Comparison of ENCODE assay signal across 8 cellular contexts in genomic region chr3:169041677-169042171, GRCh38.
DNase-seq lines count a peak whose midpoint lies in the region; ATAC-seq, FAIRE-seq and TF ChIP-seq lines count a peak whose summit lies in the region.

No MANE protein-coding gene starts in this region.

- H3K27ac ChIP-seq in KMS-11, result no peak overlapping the region
- H3K27ac ChIP-seq in ascending aorta, result no peak overlapping the region
- H3K27ac ChIP-seq in kidney (ENCODE audit: low read depth in 2 of 2, low read length in 2 of 2), result no peak overlapping the region

- H3K9me3 ChIP-seq in ascending aorta, result no peaks in the 10 kb centered on the region
- H3K9me3 ChIP-seq in kidney (ENCODE audit: control insufficient read depth in 1 of 2, low read length in 2 of 2), result no peaks in the 10 kb centered on the region

- no peaks in the 10 kb centered on the region for H3K79me2 ChIP-seq in KMS-11 (ENCODE audit: insufficient read depth, low read depth)

- H3K27ac Mint-ChIP-seq in CD14-positive monocyte, result no peak overlapping the region
- no peak overlapping the region for H3K27ac Mint-ChIP-seq in activated naive CD8-positive, alpha-beta T cell treated with anti-CD3 and anti-CD28 coated beads, Interleukin-2, amount 50 U/mL, for 24 hours

- peak; percentile 98 for FAIRE-seq in kidney (lab: Jason Lieb, UNC)

- H3K4me3 ChIP-seq in KMS-11 (IDR thresholded peaks at IDR 0.05; ENCODE audit: insufficient read depth, low read depth, low read length), result no peak overlapping the region
- H3K4me3 ChIP-seq in ascending aorta, result peak overlapping the region in 1 of 2 donors; percentile 11
- peak overlapping the region in 1 of 2 donors; percentile 14 for H3K4me3 ChIP-seq in kidney (ENCODE audit: low read length in 2 of 2)

- DNase-seq in CD14-positive monocyte (ENCODE audit: low spot score) (no peak), ascending aorta (ENCODE audit: low spot score in 2 of 2) (no peak), kidney (no peak)
- DNase-seq in activated naive CD8-positive, alpha-beta T cell treated with anti-CD3 and anti-CD28 coated beads, Interleukin-2, amount 50 U/mL, for 24 hours, result no peak

- H3K36me3 ChIP-seq in KMS-11 (ENCODE audit: insufficient read depth), result no peaks in the 10 kb centered on the region
- H3K36me3 ChIP-seq in ascending aorta, result no peaks in the 10 kb centered on the region
- no peaks in the 10 kb centered on the region for H3K36me3 ChIP-seq in kidney (ENCODE audit: control insufficient read depth in 1 of 2, insufficient read depth in 2 of 2, low read length in 2 of 2)

- no peaks in the 10 kb centered on the region for H4K20me1 ChIP-seq in KMS-11 (ENCODE audit: insufficient read depth)

- H3K36me3 Mint-ChIP-seq in CD14-positive monocyte, result no peaks in the 10 kb centered on the region
- no peaks in the 10 kb centered on the region for H3K36me3 Mint-ChIP-seq in activated naive CD8-positive, alpha-beta T cell treated with anti-CD3 and anti-CD28 coated beads, Interleukin-2, amount 50 U/mL, for 24 hours (ENCODE audit: low read depth)

- H3K27me3 ChIP-seq in KMS-11 (ENCODE audit: insufficient read depth, low read depth) (no peaks in the 10 kb centered on the region), ascending aorta (no peaks in the 10 kb centered on the region)

- no peak overlapping the region for H3K4me2 ChIP-seq in KMS-11

- no peaks in the 10 kb centered on the region for H3K27me3 Mint-ChIP-seq in CD14-positive monocyte (ENCODE audit: low read depth in 3 of 3)
- H3K27me3 Mint-ChIP-seq in activated naive CD8-positive, alpha-beta T cell treated with anti-CD3 and anti-CD28 coated beads, Interleukin-2, amount 50 U/mL, for 24 hours, result no peaks in the 10 kb centered on the region

- intact Hi-C loops in CD14-positive monocyte (cut with micrococcal nuclease) (no loop called here), ascending aorta (cut with DNase I) (loop anchor here (2.0 to 10.0 kb wide), 2 partner anchors 627 to 703 kb away; no protein-coding TSS in a partner anchor), kidney (cut with DNase I) (loop anchor here (10.0 kb wide), 1 partner anchor 633 kb away; no protein-coding TSS in a partner anchor)

- H2AFZ ChIP-seq in KMS-11 (ENCODE audit: low read depth), result no peak overlapping the region

- ATAC-seq in GM19395 (IDR thresholded peaks at IDR 0.05; ENCODE audit: unreplicated experiment), result no peak
- ATAC-seq in HG03354 (IDR thresholded peaks at IDR 0.05; ENCODE audit: poor library complexity, severe bottlenecking, unreplicated experiment), result no peak
- ATAC-seq in activated naive CD8-positive, alpha-beta T cell treated with anti-CD3 and anti-CD28 coated beads, Interleukin-2, amount 50 U/mL, for 24 hours, result no peak
- no peak for ATAC-seq in HG03521 (IDR thresholded peaks at IDR 0.05; ENCODE audit: unreplicated experiment)

- peaks cover 0 to 5% (median 0%) of the 10 kb centered on the region in 7 donors for H3K9me3 Mint-ChIP-seq in CD14-positive monocyte
- no peaks in the 10 kb centered on the region for H3K9me3 Mint-ChIP-seq in activated naive CD8-positive, alpha-beta T cell treated with anti-CD3 and anti-CD28 coated beads, Interleukin-2, amount 50 U/mL, for 24 hours

- H3K4me1 ChIP-seq in KMS-11 (ENCODE audit: low read depth, poor library complexity, severe bottlenecking), result peaks cover 8% of the 10 kb centered on the region
- peaks cover 0 to 2% of the 10 kb centered on the region in 2 donors for H3K4me1 ChIP-seq in ascending aorta
- no peaks in the 10 kb centered on the region for H3K4me1 ChIP-seq in kidney (ENCODE audit: control insufficient read depth in 1 of 2, insufficient read depth in 1 of 2, low read depth in 1 of 2, low read length in 2 of 2)

- TF ChIP-seq CTCF in CD14-positive monocyte (IDR thresholded peaks at IDR 0.05) (peak; percentile 31), KMS-11 (conservative IDR thresholded peaks at IDR 0.05; ENCODE audit: low read depth, low read length) (peak; percentile 53), ascending aorta (IDR thresholded peaks at IDR 0.05) (peak in 2 of 3 experiments; percentile 62 to 68), kidney (IDR thresholded peaks at IDR 0.05; ENCODE audit: borderline replicate concordance, extremely low read depth, insufficient read depth) (peak; percentile 35)

- no peak overlapping the region for H3K9ac ChIP-seq in KMS-11
- no peak overlapping the region for H3K9ac ChIP-seq in kidney (ENCODE audit: low read length in 2 of 2)

- no peak overlapping the region for H3K4me3 Mint-ChIP-seq in CD14-positive monocyte
- no peak overlapping the region for H3K4me3 Mint-ChIP-seq in activated naive CD8-positive, alpha-beta T cell treated with anti-CD3 and anti-CD28 coated beads, Interleukin-2, amount 50 U/mL, for 24 hours

- no peaks in the 10 kb centered on the region for H3K4me1 Mint-ChIP-seq in CD14-positive monocyte
- H3K4me1 Mint-ChIP-seq in activated naive CD8-positive, alpha-beta T cell treated with anti-CD3 and anti-CD28 coated beads, Interleukin-2, amount 50 U/mL, for 24 hours, result no peaks in the 10 kb centered on the region

Comparison
In these comparisons a context has a peak if more than half of its experiments do, and no peak if none do; other contexts are left out.
1. intact Hi-C loops: an anchor here in ascending aorta (2.0 to 10.0 kb wide) and kidney (10.0 kb wide); none called in CD14-positive monocyte.